8 cellular contexts compared by ENCODE assay signal in the genomic region with DNA sequence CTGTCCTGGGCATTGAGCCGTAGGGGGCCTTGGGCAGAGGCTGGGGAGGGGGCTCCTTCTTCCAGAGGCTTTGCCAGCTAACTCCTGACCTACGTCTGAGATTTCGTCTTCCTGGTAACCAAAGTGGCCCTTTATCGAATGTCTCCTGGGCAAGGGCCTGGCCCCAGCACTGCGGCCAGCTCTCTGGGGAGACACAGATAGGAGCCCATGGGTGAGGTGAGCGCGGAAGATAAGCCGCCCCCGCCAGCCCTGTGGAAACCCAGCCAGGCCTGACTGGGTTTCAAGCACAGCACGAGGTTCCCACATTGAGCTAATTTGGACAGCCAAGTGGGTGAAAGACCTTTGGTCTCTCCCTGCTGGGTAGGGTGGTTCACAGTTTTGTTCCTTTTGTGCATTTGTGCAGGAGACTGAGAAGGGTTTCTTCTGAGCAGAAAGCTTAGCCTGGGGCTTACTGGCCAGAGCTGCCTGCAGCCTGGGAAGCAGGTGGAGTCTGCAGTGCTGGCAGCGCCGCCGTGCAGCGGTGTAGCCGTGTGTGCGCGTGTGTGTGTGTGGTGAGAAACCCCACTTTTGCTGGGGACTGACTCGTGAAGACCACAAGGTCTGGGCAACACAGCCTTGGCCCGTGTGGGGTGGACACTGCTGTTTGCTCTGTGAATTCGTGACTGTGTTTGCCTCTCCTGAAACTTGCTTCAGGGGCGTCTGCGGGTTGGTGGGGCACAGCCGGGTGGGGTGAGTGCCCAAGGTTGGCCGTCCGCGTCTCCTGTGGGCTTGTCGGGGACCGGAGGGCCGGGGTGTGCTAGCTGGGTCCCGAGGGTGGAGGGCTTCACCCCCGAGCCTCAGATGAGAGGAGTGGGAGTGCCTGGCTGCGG. TPM values are rescaled to one million over a fixed set of nuclear protein-coding genes. Genes with fewer than 3 reads are reported as not detected.
DNase-seq lines count a peak whose midpoint lies in the region; ATAC-seq, FAIRE-seq and TF ChIP-seq lines count a peak whose summit lies in the region.

No MANE protein-coding gene starts in this region.

- H3K4me3 ChIP-seq in heart left ventricle: peak overlapping the region; percentile 37 to 100 (median 98)
- H3K4me3 ChIP-seq in retinal pigment epithelial cell (ENCODE audit: low read length): peak overlapping the region; percentile 95

- no peak for TF ChIP-seq CTCF in heart left ventricle (IDR thresholded peaks at IDR 0.05)
- peak; percentile 3 for TF ChIP-seq CTCF in retinal pigment epithelial cell (conservative IDR thresholded peaks at IDR 0.05; ENCODE audit: low read depth, low read length)
- TF ChIP-seq CTCF in D721Med (IDR thresholded peaks at IDR 0.05; ENCODE audit: insufficient read depth, missing control alignments): no peak

- peaks cover 3 to 78% (median 56%) of the 10 kb centered on the region in 12 donors for H3K4me1 ChIP-seq in heart left ventricle

- H3K4me3 Mint-ChIP-seq in activated naive CD4-positive, alpha-beta T cell treated with anti-CD3 and anti-CD28 coated beads, Interleukin-2, amount 10 ng/mL, durations not matched to agents 7 days and 5 days: peak overlapping the region; percentile 82
- H3K4me3 Mint-ChIP-seq in activated T-helper 17 cell treated with anti-CD3 and anti-CD28 coated beads, Interleukin-2, amount 50 U/mL, for 72 hours: peak overlapping the region; percentile 99

- DNase-seq in activated naive CD4-positive, alpha-beta T cell treated with anti-CD3 and anti-CD28 coated beads, Interleukin-2, amount 10 ng/mL, durations not matched to agents 7 days and 5 days: no peak
- DNase-seq in activated naive CD4-positive, alpha-beta T cell treated with anti-CD3 and anti-CD28 coated beads, Interleukin-2, amount 50 U/mL, for 16 hours: no peak
- peak; percentile 74 to 82 (median 78) for DNase-seq in heart left ventricle
- DNase-seq in retinal pigment epithelial cell (ENCODE audit: low read depth): no peak
- DNase-seq in D721Med (ENCODE audit: insufficient read length, low spot score): no peak
- no peak for DNase-seq in D341Med (ENCODE audit: low spot score)
- DNase-seq in DMS153 (lab: John Stamatoyannopoulos, UW): no peak

- no peak for ATAC-seq in activated T-helper 17 cell treated with anti-CD3 and anti-CD28 coated beads, Interleukin-2, amount 50 U/mL, for 72 hours (replicated peaks)
- peak; percentile 49 to 73 (median 63) for ATAC-seq in heart left ventricle

- TF ChIP-seq POLR2A in heart left ventricle (IDR thresholded peaks at IDR 0.05): peak in 1 of 2 donors; percentile 42

- no peak for FAIRE-seq in D721Med (lab: Jason Lieb, UNC)

- peaks cover 4% of the 10 kb centered on the region for H3K36me3 Mint-ChIP-seq in activated naive CD4-positive, alpha-beta T cell treated with anti-CD3 and anti-CD28 coated beads, Interleukin-2, amount 10 ng/mL, durations not matched to agents 7 days and 5 days
- peaks cover 29% of the 10 kb centered on the region for H3K36me3 Mint-ChIP-seq in activated T-helper 17 cell treated with anti-CD3 and anti-CD28 coated beads, Interleukin-2, amount 50 U/mL, for 72 hours (ENCODE audit: low read depth)

- intact Hi-C loops in heart left ventricle (cut with DNase I): loop anchor here in 4 of 10 donors (5.0 kb wide), 1 partner anchor 43 kb away; a partner anchor contains a TSS

- H3K9me3 Mint-ChIP-seq in activated naive CD4-positive, alpha-beta T cell treated with anti-CD3 and anti-CD28 coated beads, Interleukin-2, amount 10 ng/mL, durations not matched to agents 7 days and 5 days: no peaks in the 10 kb centered on the region
- H3K9me3 Mint-ChIP-seq in activated T-helper 17 cell treated with anti-CD3 and anti-CD28 coated beads, Interleukin-2, amount 50 U/mL, for 72 hours: no peaks in the 10 kb centered on the region

- H3K36me3 ChIP-seq in heart left ventricle: peaks cover 0 to 30% (median 5%) of the 10 kb centered on the region in 9 donors

- H3K27ac ChIP-seq in heart left ventricle: peak overlapping the region; percentile 85 to 99 (median 96)

- H3K27me3 ChIP-seq in heart left ventricle: no peaks in the 10 kb centered on the region

- H3K27ac Mint-ChIP-seq in activated naive CD4-positive, alpha-beta T cell treated with anti-CD3 and anti-CD28 coated beads, Interleukin-2, amount 10 ng/mL, durations not matched to agents 7 days and 5 days: peak overlapping the region; percentile 28
- H3K27ac Mint-ChIP-seq in activated T-helper 17 cell treated with anti-CD3 and anti-CD28 coated beads, Interleukin-2, amount 50 U/mL, for 72 hours: no peak overlapping the region

- CTCF ChIA-PET in activated naive CD4-positive, alpha-beta T cell treated with anti-CD3 and anti-CD28 coated beads, Interleukin-2, amount 10 ng/mL, durations not matched to agents 7 days and 5 days (lab: Charles Lee): interaction anchor here (0.6 to 2.1 kb wide), 5 partner anchors 10 to 1192 kb away, joined by 3 to 13 read pairs (median 3); no protein-coding TSS in a partner anchor

- WGBS in heart left ventricle, 4 donors: 28 to 44% (median 35%) methylated on average over 18 to 32 of the region's 32 CpGs

- peaks cover 7% of the 10 kb centered on the region for H3K27me3 Mint-ChIP-seq in activated naive CD4-positive, alpha-beta T cell treated with anti-CD3 and anti-CD28 coated beads, Interleukin-2, amount 10 ng/mL, durations not matched to agents 7 days and 5 days
- no peaks in the 10 kb centered on the region for H3K27me3 Mint-ChIP-seq in activated T-helper 17 cell treated with anti-CD3 and anti-CD28 coated beads, Interleukin-2, amount 50 U/mL, for 72 hours

- peaks cover 50% of the 10 kb centered on the region for H3K4me1 Mint-ChIP-seq in activated naive CD4-positive, alpha-beta T cell treated with anti-CD3 and anti-CD28 coated beads, Interleukin-2, amount 10 ng/mL, durations not matched to agents 7 days and 5 days
- H3K4me1 Mint-ChIP-seq in activated T-helper 17 cell treated with anti-CD3 and anti-CD28 coated beads, Interleukin-2, amount 50 U/mL, for 72 hours: peaks cover 12% of the 10 kb centered on the region

- H3K9me3 ChIP-seq in heart left ventricle: no peaks in the 10 kb centered on the region

RNA-seq across cellular contexts. Expression of a gene that starts 2.5 kb away (rescaled TPM):
- total RNA-seq in activated T-helper 17 cell treated with anti-CD3 and anti-CD28 coated beads, Interleukin-2, amount 50 U/mL, for 72 hours: 100 to 1,000 TPM; 170 to 244 TPM
- 1,000 to 10,000 TPM; 1,160 to 2,590 (median 1,462) TPM for total RNA-seq in heart left ventricle
- polyA plus RNA-seq in heart left ventricle: 1,000 to 10,000 TPM in 1 of 2 donors, 100 to 1,000 TPM in 1; 727 to 2,989 TPM

RNA-seq across cellular contexts. Expression of a gene that starts 14.8 kb away (rescaled TPM):
- under 1 TPM; 0.58 to 0.98 TPM for total RNA-seq in activated T-helper 17 cell treated with anti-CD3 and anti-CD28 coated beads, Interleukin-2, amount 50 U/mL, for 72 hours
- total RNA-seq in heart left ventricle: 10 to 100 TPM in 7 of 9 donors, 1 to 10 TPM in 2; 4.1 to 27.4 (median 15.4) TPM
- 10 to 100 TPM in 1 of 2 donors, 1 to 10 TPM in 1; 4.8 to 22.4 TPM for polyA plus RNA-seq in heart left ventricle

RNA-seq across cellular contexts. Expression of a gene that starts 31.0 kb away (rescaled TPM):
- 10 to 100 TPM; 30.5 to 31.3 TPM for total RNA-seq in activated T-helper 17 cell treated with anti-CD3 and anti-CD28 coated beads, Interleukin-2, amount 50 U/mL, for 72 hours
- total RNA-seq in heart left ventricle: 1 to 10 TPM in 2 of 9 donors, under 1 TPM in 2, not detected in 5; 0.40 to 3.0 (median 0.87) TPM
- under 1 TPM; 0.12 to 0.34 TPM for polyA plus RNA-seq in heart left ventricle

RNA-seq across cellular contexts. Expression of a gene that starts 43.3 kb away (rescaled TPM):
- 10 to 100 TPM; 31.4 to 44.5 TPM for total RNA-seq in activated T-helper 17 cell treated with anti-CD3 and anti-CD28 coated beads, Interleukin-2, amount 50 U/mL, for 72 hours
- 100 to 1,000 TPM in 3 of 9 donors, 10 to 100 TPM in 6; 61.9 to 200 (median 84.6) TPM for total RNA-seq in heart left ventricle
- polyA plus RNA-seq in heart left ventricle: 100 to 1,000 TPM; 122 to 148 TPM

RNA-seq across cellular contexts. Expression of a gene that starts 58.4 kb away (rescaled TPM):
- total RNA-seq in activated T-helper 17 cell treated with anti-CD3 and anti-CD28 coated beads, Interleukin-2, amount 50 U/mL, for 72 hours: 10 to 100 TPM; 46.1 to 59.8 TPM
- 10 to 100 TPM; 32.0 to 78.0 (median 41.5) TPM for total RNA-seq in heart left ventricle
- polyA plus RNA-seq in heart left ventricle: 10 to 100 TPM; 38.8 to 75.2 TPM

Comparison
In these comparisons a context has a peak if more than half of its experiments do, and no peak if none do; other contexts are left out.
1. DNase-seq: peak in heart left ventricle (5 of 5); none in activated naive CD4-positive, alpha-beta T cell treated with anti-CD3 and anti-CD28 coated beads, Interleukin-2, amount 10 ng/mL, durations not matched to agents 7 days and 5 days (single experiment), activated naive CD4-positive, alpha-beta T cell treated with anti-CD3 and anti-CD28 coated beads, Interleukin-2, amount 50 U/mL, for 16 hours (single experiment), retinal pigment epithelial cell (single experiment), D721Med (single experiment), D341Med (single experiment) and DMS153 (single experiment).
2. RNA of a gene that starts 2.5 kb away (total RNA-seq): 1,160 to 2,590 TPM in heart left ventricle; 170 to 244 TPM in activated T-helper 17 cell treated with anti-CD3 and anti-CD28 coated beads, Interleukin-2, amount 50 U/mL, for 72 hours; every median in the first group is over 4 times any median in the second.
3. RNA of a gene that starts 31.0 kb away (total RNA-seq): 30.5 to 31.3 TPM in activated T-helper 17 cell treated with anti-CD3 and anti-CD28 coated beads, Interleukin-2, amount 50 U/mL, for 72 hours; 0.40 to 3.0 TPM in heart left ventricle; every median in the first group is over 4 times any median in the second.